ENCODE assay signal across 20 cellular contexts in the genomic region with DNA sequence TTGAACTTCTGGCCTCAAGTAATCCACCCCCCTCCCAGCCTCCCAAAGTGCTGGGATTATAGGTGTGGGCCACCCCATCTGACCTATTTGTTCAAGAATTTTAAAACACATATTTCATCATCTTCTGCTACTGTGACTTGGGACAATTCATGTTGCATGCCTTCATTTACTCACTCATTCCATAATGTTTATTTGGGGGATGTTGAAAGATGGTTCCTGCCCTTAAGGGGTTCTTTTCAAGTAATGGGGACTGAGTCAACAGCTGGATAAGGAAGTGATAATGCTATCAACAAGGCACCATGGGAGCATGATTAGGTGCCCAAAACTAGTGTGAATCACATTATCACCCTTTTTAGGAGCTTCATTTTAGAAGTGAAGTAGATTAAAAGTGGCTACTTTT.
"Had no signal": no experiment of that assay in that cellular context is flagged by ENCODE, and none has a peak within 500 bp of the region (broad histone marks: within the 10 kb centered on the region; RNA-seq: fewer than 3 reads in every experiment).

No MANE protein-coding gene starts in this region.

- H3K36me3 Mint-ChIP-seq: immature natural killer cell; naive thymus-derived CD8-positive, alpha-beta T cell; stimulated activated naive B cell treated with anti-CD40 and anti-IgM and Interleukin-4, amounts not matched to agents 10 μg/mL and 1 μg/mL and 100 μg/mL, for 72 hours had no signal

- H3K36me3 ChIP-seq: esophagus muscularis mucosa, lower lobe of right lung, prostate gland, right atrium auricular region, thoracic aorta, tibial nerve, upper lobe of left lung, uterus had no signal

- H3K27ac Mint-ChIP-seq: immature natural killer cell; naive thymus-derived CD8-positive, alpha-beta T cell; nephron progenitor cell; stimulated activated naive B cell treated with anti-CD40 and anti-IgM and Interleukin-4, amounts not matched to agents 10 μg/mL and 1 μg/mL and 100 μg/mL, for 72 hours; stimulated activated naive CD8-positive, alpha-beta T cell treated with anti-CD3 and anti-CD28 coated beads, Interleukin-15, Interleukin-2, amounts not matched to agents 100 ng/mL and 50 ng/mL, for 24 hours had no signal

- H3K27me3 ChIP-seq: esophagus muscularis mucosa, right atrium auricular region, tibial nerve, upper lobe of left lung, uterus had no signal

- FAIRE-seq: frontal cortex had no signal

- ATAC-seq: left ventricle myocardium superior; lower lobe of right lung; naive thymus-derived CD8-positive, alpha-beta T cell; sciatic nerve; stimulated activated naive B cell treated with anti-CD40 and anti-IgM and Interleukin-4, amounts not matched to agents 10 μg/mL and 1 μg/mL and 100 μg/mL, for 72 hours had no signal

- H3K4me1 Mint-ChIP-seq: immature natural killer cell; naive thymus-derived CD8-positive, alpha-beta T cell; nephron progenitor cell; stimulated activated naive B cell treated with anti-CD40 and anti-IgM and Interleukin-4, amounts not matched to agents 10 μg/mL and 1 μg/mL and 100 μg/mL, for 72 hours had no signal

- H3K4me3 Mint-ChIP-seq: immature natural killer cell; naive thymus-derived CD8-positive, alpha-beta T cell; nephron progenitor cell; stimulated activated naive B cell treated with anti-CD40 and anti-IgM and Interleukin-4, amounts not matched to agents 10 μg/mL and 1 μg/mL and 100 μg/mL, for 72 hours; stimulated activated naive CD8-positive, alpha-beta T cell treated with anti-CD3 and anti-CD28 coated beads, Interleukin-15, Interleukin-2, amounts not matched to agents 100 ng/mL and 50 ng/mL, for 24 hours had no signal

- H3K9me3 Mint-ChIP-seq: immature natural killer cell; naive thymus-derived CD8-positive, alpha-beta T cell; nephron progenitor cell; stimulated activated naive CD8-positive, alpha-beta T cell treated with anti-CD3 and anti-CD28 coated beads, Interleukin-15, Interleukin-2, amounts not matched to agents 100 ng/mL and 50 ng/mL, for 24 hours had no signal

- H3K4me3 ChIP-seq: esophagus muscularis mucosa, lower lobe of right lung, prostate gland, right atrium auricular region, thoracic aorta, tibial nerve, upper lobe of left lung, uterus had no signal

- DNase-seq: cortex of kidney; hypothalamus; immature natural killer cell; islet precursor cell; left ventricle myocardium superior; lower lobe of right lung; naive thymus-derived CD8-positive, alpha-beta T cell; nephron progenitor cell; nucleus accumbens; stimulated activated naive B cell treated with anti-CD40 and anti-IgM and Interleukin-4, amounts not matched to agents 10 μg/mL and 1 μg/mL and 100 μg/mL, for 72 hours; upper lobe of left lung; uterus had no signal
